In the genomic region with DNA sequence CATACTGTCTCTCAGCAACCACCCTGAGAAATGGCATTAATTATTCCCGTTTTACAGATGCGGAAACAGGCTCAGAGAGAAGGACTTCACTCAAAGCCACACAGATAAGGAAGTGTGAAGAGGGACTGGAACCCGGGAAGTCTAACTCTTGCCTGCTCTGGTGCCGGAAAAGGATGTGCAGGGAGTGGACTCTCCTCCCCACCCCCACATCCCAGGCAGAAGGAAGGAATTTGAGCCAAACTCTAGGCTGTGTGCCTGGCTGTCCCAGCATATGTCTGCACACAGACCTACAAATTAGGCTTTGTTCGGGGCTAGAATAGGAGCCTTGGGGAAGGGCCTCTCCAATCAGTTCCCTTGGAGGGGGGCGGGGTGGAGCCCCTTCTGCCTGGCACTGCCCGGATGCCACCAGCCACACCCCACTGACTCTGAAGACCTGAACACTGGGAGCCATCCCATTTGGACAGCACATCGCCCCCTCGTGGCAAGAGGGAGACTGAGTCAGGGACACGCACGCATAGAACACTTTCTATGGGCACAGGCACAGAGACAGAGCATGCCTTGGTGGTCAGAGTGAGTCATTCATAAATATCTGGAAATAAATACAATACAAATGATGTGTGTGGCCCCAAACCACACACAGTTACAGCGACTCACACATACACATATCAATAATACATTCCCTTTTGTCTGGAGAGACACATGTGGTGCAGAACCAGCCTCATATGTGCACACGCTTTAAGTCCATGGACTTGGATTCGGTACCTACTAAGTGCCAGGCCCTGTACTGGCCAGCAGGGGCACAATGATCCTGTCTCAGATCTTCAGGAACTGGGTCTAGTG, we compare ENCODE assay signal across 9 cellular contexts. TPM values are rescaled to one million over a fixed set of nuclear protein-coding genes. Genes with fewer than 3 reads are reported as not detected.
DNase-seq lines count a peak whose midpoint lies in the region; ATAC-seq and TF ChIP-seq lines count a peak whose summit lies in the region.
"Had no signal": no experiment of that assay in that cellular context is flagged by ENCODE, and none has a peak within 500 bp of the region (broad histone marks: within the 10 kb centered on the region; RNA-seq: fewer than 3 reads in every experiment).

No MANE protein-coding gene starts in this region.

- no peak overlapping the region for H3K27ac Mint-ChIP-seq in activated CD4-positive, alpha-beta memory T cell treated with anti-CD3 and anti-CD28 coated beads for 36 hours

- H3K9me3 Mint-ChIP-seq in activated CD4-positive, alpha-beta memory T cell treated with anti-CD3 and anti-CD28 coated beads for 36 hours = no peaks in the 10 kb centered on the region

- ATAC-seq in GM18909 (IDR thresholded peaks at IDR 0.05; ENCODE audit: poor library complexity, unreplicated experiment) = peak; percentile 76
- peak; percentile 77 for ATAC-seq in HG03439 (IDR thresholded peaks at IDR 0.05; ENCODE audit: unreplicated experiment)

- CTCF ChIA-PET in activated CD4-positive, alpha-beta memory T cell treated with anti-CD3 and anti-CD28 coated beads for 36 hours (lab: Charles Lee) = interaction anchor here (0.9 to 2.0 kb wide), 5 partner anchors 10 to 48 kb away, joined by 3 to 12 read pairs (median 6); a partner anchor contains a TSS

- H3K4me1 Mint-ChIP-seq in activated CD4-positive, alpha-beta memory T cell treated with anti-CD3 and anti-CD28 coated beads for 36 hours (ENCODE audit: low read depth) = peaks cover 22% of the 10 kb centered on the region

- intact Hi-C loops in activated CD4-positive, alpha-beta memory T cell treated with anti-CD3 and anti-CD28 coated beads for 36 hours (cut with micrococcal nuclease) = loop anchor here (1.0 to 5.0 kb wide), 4 partner anchors 13 to 450 kb away; a partner anchor contains a TSS

- peak overlapping the region; percentile 20 for H3K4me3 Mint-ChIP-seq in activated CD4-positive, alpha-beta memory T cell treated with anti-CD3 and anti-CD28 coated beads for 36 hours

- no peak overlapping the region for H3K4me3 ChIP-seq in BE2C (ENCODE audit: low read depth, low read length)
- H3K4me3 ChIP-seq in effector memory CD4-positive, alpha-beta T cell (ENCODE audit: insufficient read depth, low read depth, low read length, poor library complexity, severe bottlenecking) = no peak overlapping the region
- H3K4me3 ChIP-seq in mesodermal cell (ENCODE audit: extremely low read depth, insufficient read depth, low read length, poor library complexity, severe bottlenecking) = no peak overlapping the region
- H3K4me3 ChIP-seq: SK-N-MC had no signal

- POLR2A ChIA-PET in activated CD4-positive, alpha-beta memory T cell treated with anti-CD3 and anti-CD28 coated beads for 36 hours (lab: Charles Lee) = no interaction called here

- H3K36me3 Mint-ChIP-seq in activated CD4-positive, alpha-beta memory T cell treated with anti-CD3 and anti-CD28 coated beads for 36 hours = no peaks in the 10 kb centered on the region

- H3K36me3 ChIP-seq in BE2C (no peaks in the 10 kb centered on the region), mesodermal cell (ENCODE audit: control insufficient read depth, insufficient read depth, low read length) (no peaks in the 10 kb centered on the region)
- no peaks in the 10 kb centered on the region for H3K36me3 ChIP-seq in effector memory CD4-positive, alpha-beta T cell (ENCODE audit: control insufficient read depth, insufficient read depth, low read length)

- H3K27me3 Mint-ChIP-seq in activated CD4-positive, alpha-beta memory T cell treated with anti-CD3 and anti-CD28 coated beads for 36 hours = peaks cover 26% of the 10 kb centered on the region

- peak; percentile 87 for TF ChIP-seq CTCF in BE2C (IDR thresholded peaks at IDR 0.05; ENCODE audit: low read depth, low read length)

- H3K9me3 ChIP-seq in BE2C = no peaks in the 10 kb centered on the region
- H3K9me3 ChIP-seq in effector memory CD4-positive, alpha-beta T cell (ENCODE audit: control insufficient read depth, low read length) = no peaks in the 10 kb centered on the region
- no peaks in the 10 kb centered on the region for H3K9me3 ChIP-seq in mesodermal cell (ENCODE audit: control insufficient read depth, low read length)

- H3K27me3 ChIP-seq in BE2C = no peaks in the 10 kb centered on the region
- H3K27me3 ChIP-seq in effector memory CD4-positive, alpha-beta T cell (replicated peaks; ENCODE audit: control insufficient read depth, insufficient read depth, low read length, poor library complexity, severe bottlenecking) = peaks cover 2% of the 10 kb centered on the region

- H3K27ac ChIP-seq in effector memory CD4-positive, alpha-beta T cell (ENCODE audit: insufficient read depth, low read length, poor library complexity, severe bottlenecking) = no peak overlapping the region
- H3K27ac ChIP-seq in mesodermal cell (ENCODE audit: low read depth, low read length, severe bottlenecking) = peak overlapping the region; percentile 29
- H3K27ac ChIP-seq: SK-N-MC had no signal

- DNase-seq in BE2C = peak; percentile 90
- DNase-seq in NCI-H82 (lab: John Stamatoyannopoulos, UW) = peak; percentile 87
- DNase-seq in activated CD4-positive, alpha-beta memory T cell treated with anti-CD3 and anti-CD28 coated beads for 36 hours = peak; percentile 86
- DNase-seq in effector memory CD4-positive, alpha-beta T cell = peak; percentile 48 to 62 (median 49)
- DNase-seq in stimulated activated CD8-positive, alpha-beta memory T cell treated with anti-CD3 and anti-CD28 coated beads, Interleukin-2, amount 100 ng/mL, for 48 hours (ENCODE audit: low read depth in 2 of 2) = peak; percentile 70 to 77

- WGBS in mesodermal cell (ENCODE audit: insufficient coverage in 2 of 2), 2 experiments = 32 to 61% methylated on average over 4 to 6 of the region's 14 CpGs

- H3K4me1 ChIP-seq in BE2C (peaks cover 13% of the 10 kb centered on the region), mesodermal cell (ENCODE audit: control insufficient read depth, insufficient read depth, low read length, poor library complexity, severe bottlenecking) (peaks cover 31% of the 10 kb centered on the region)
- H3K4me1 ChIP-seq in effector memory CD4-positive, alpha-beta T cell (ENCODE audit: control insufficient read depth, insufficient read depth, low read length, poor library complexity, severe bottlenecking) = no peaks in the 10 kb centered on the region

RNA-seq across cellular contexts. Expression of a gene that starts 13.1 kb away (rescaled TPM):
- polyA plus RNA-seq in BE2C (2012; ENCODE audit: insufficient read depth, insufficient read length, low read depth) = 98.8 TPM
- 10 to 100 TPM; 12.0 to 12.5 TPM for total RNA-seq in activated CD4-positive, alpha-beta memory T cell treated with anti-CD3 and anti-CD28 coated beads for 36 hours
- 88.5 TPM for polyA plus RNA-seq in mesodermal cell (2013, experiment 1 of 2)
- 68.7 TPM for polyA plus RNA-seq in mesodermal cell (2013, experiment 2 of 2)

RNA-seq across cellular contexts. Expression of a gene that starts 18.2 kb away (rescaled TPM):
- 9.7 TPM for polyA plus RNA-seq in BE2C (2012; ENCODE audit: insufficient read depth, insufficient read length, low read depth)
- under 1 TPM; 0.31 to 0.93 TPM for total RNA-seq in activated CD4-positive, alpha-beta memory T cell treated with anti-CD3 and anti-CD28 coated beads for 36 hours
- polyA plus RNA-seq in mesodermal cell (2013, experiment 1 of 2) = 0.55 TPM
- polyA plus RNA-seq in mesodermal cell (2013, experiment 2 of 2) = 1.1 TPM

RNA-seq across cellular contexts. Expression of a gene that starts 18.3 kb away (rescaled TPM):
- polyA plus RNA-seq in BE2C (2012; ENCODE audit: insufficient read depth, insufficient read length, low read depth) = 31.7 TPM
- total RNA-seq in activated CD4-positive, alpha-beta memory T cell treated with anti-CD3 and anti-CD28 coated beads for 36 hours = 10 to 100 TPM; 40.4 to 41.9 TPM
- polyA plus RNA-seq in mesodermal cell (2013, experiment 1 of 2) = 33.8 TPM
- 26.8 TPM for polyA plus RNA-seq in mesodermal cell (2013, experiment 2 of 2)

RNA-seq across cellular contexts. Expression of a gene that starts 25.4 kb away (rescaled TPM):
- 96.5 TPM for polyA plus RNA-seq in BE2C (2012; ENCODE audit: insufficient read depth, insufficient read length, low read depth)
- total RNA-seq in activated CD4-positive, alpha-beta memory T cell treated with anti-CD3 and anti-CD28 coated beads for 36 hours = 10 to 100 TPM; 12.8 to 14.0 TPM
- 10.7 TPM for polyA plus RNA-seq in mesodermal cell (2013, experiment 1 of 2)
- 10.3 TPM for polyA plus RNA-seq in mesodermal cell (2013, experiment 2 of 2)

RNA-seq across cellular contexts. Expression of a gene that starts 25.4 kb away (rescaled TPM):
- polyA plus RNA-seq in BE2C (2012; ENCODE audit: insufficient read depth, insufficient read length, low read depth) = 250 TPM
- 10 to 100 TPM; 47.0 to 50.1 TPM for total RNA-seq in activated CD4-positive, alpha-beta memory T cell treated with anti-CD3 and anti-CD28 coated beads for 36 hours
- 85.5 TPM for polyA plus RNA-seq in mesodermal cell (2013, experiment 1 of 2)
- polyA plus RNA-seq in mesodermal cell (2013, experiment 2 of 2) = 71.0 TPM
